In genomic region chr3:56988874-56989433, GRCh38 we compare ENCODE assay signal across 8 cellular contexts.
DNase-seq lines count a peak whose midpoint lies in the region; ATAC-seq and TF ChIP-seq lines count a peak whose summit lies in the region.

No MANE protein-coding gene starts in this region.

- no peaks in the 10 kb centered on the region for H4K20me1 ChIP-seq in SU-DHL-6 (ENCODE audit: low read depth, low read length)

- intact Hi-C loops in cardiac septum (cut with DNase I) = loop anchor here (1.0 to 5.0 kb wide), 4 partner anchors 62 to 287 kb away; partner anchors contain the start of gene ARHGEF3
- intact Hi-C loops in prostate gland (cut with DNase I) = loop anchor here (1.0 to 5.0 kb wide), 3 partner anchors 57 to 287 kb away; partner anchors contain the start of gene ARHGEF3
- intact Hi-C loops in aorta (cut with DNase I) = loop anchor here (1.0 to 5.0 kb wide), 3 partner anchors 187 to 287 kb away; partner anchors contain the start of gene ARHGEF3 (in 2 of the 2)

- H3F3A ChIP-seq in SU-DHL-6 (ENCODE audit: insufficient read depth) = no peaks in the 10 kb centered on the region

- POLR2A ChIA-PET in GM10248 (lab: Yijun Ruan, JAX) = interaction anchor here (0.7 kb wide), 1 partner anchor 294 kb away, joined by 3 read pairs; no protein-coding TSS in a partner anchor

- H3K27me3 Mint-ChIP-seq in activated naive CD8-positive, alpha-beta T cell treated with anti-CD3 and anti-CD28 coated beads for 36 hours = peaks cover 3% of the 10 kb centered on the region

- no peak overlapping the region for H2AFZ ChIP-seq in SU-DHL-6 (ENCODE audit: low read depth, low read length, severe bottlenecking)

- H3K36me3 Mint-ChIP-seq in activated naive CD8-positive, alpha-beta T cell treated with anti-CD3 and anti-CD28 coated beads for 36 hours = no peaks in the 10 kb centered on the region

- no peaks in the 10 kb centered on the region for H3K9me3 ChIP-seq in SU-DHL-6 (ENCODE audit: insufficient read depth, low read length)
- no peaks in the 10 kb centered on the region for H3K9me3 ChIP-seq in prostate gland
- no peaks in the 10 kb centered on the region for H3K9me3 ChIP-seq in aorta (ENCODE audit: control insufficient read depth, low read length)

- H3K9me2 ChIP-seq in SU-DHL-6 (replicated peaks; ENCODE audit: insufficient read depth, low read length) = no peaks in the 10 kb centered on the region

- peak; percentile 88 for ATAC-seq in aorta (ENCODE audit: low FRiP score)
- ATAC-seq in HG03432 (IDR thresholded peaks at IDR 0.05; ENCODE audit: unreplicated experiment) = no peak

- WGBS in prostate gland = 9% methylated on average over 11 of the region's 11 CpGs
- 10 to 12% methylated on average over 11 of the region's 11 CpGs for WGBS in aorta, 2 donors

- H3K27ac ChIP-seq in SU-DHL-6 (ENCODE audit: low read depth, low read length) (no peak overlapping the region), prostate gland (peak overlapping the region; percentile 2 to 41), aorta (ENCODE audit: low read depth in 1 of 2, low read length in 2 of 2) (no peak overlapping the region)

- H3K79me2 ChIP-seq in SU-DHL-6 (ENCODE audit: insufficient read depth, low read length) = no peaks in the 10 kb centered on the region

- TF ChIP-seq POLR2A in prostate gland (IDR thresholded peaks at IDR 0.05) = no peak

- no peaks in the 10 kb centered on the region for H3K36me3 ChIP-seq in SU-DHL-6 (ENCODE audit: low read length)
- H3K36me3 ChIP-seq in prostate gland = no peaks in the 10 kb centered on the region
- H3K36me3 ChIP-seq in aorta (ENCODE audit: control insufficient read depth in 1 of 2, insufficient read depth in 2 of 2, low read length in 1 of 2) = no peaks in the 10 kb centered on the region

- peak overlapping the region; percentile 3 for H3K4me3 Mint-ChIP-seq in activated naive CD8-positive, alpha-beta T cell treated with anti-CD3 and anti-CD28 coated beads for 36 hours

- no peak overlapping the region for H3K9ac ChIP-seq in SU-DHL-6 (ENCODE audit: low read length)

- no peak overlapping the region for H3K27ac Mint-ChIP-seq in activated naive CD8-positive, alpha-beta T cell treated with anti-CD3 and anti-CD28 coated beads for 36 hours

- no peaks in the 10 kb centered on the region for H3K9me3 Mint-ChIP-seq in activated naive CD8-positive, alpha-beta T cell treated with anti-CD3 and anti-CD28 coated beads for 36 hours

- TF ChIP-seq CTCF in GM10248 (IDR thresholded peaks at IDR 0.05; ENCODE audit: control extremely low read depth, extremely low read depth, low read depth, missing control alignments) (peak; percentile 62), SU-DHL-6 (IDR thresholded peaks at IDR 0.05; ENCODE audit: insufficient read depth, low read length, poor library complexity, severe bottlenecking) (peak; percentile 64), prostate gland (IDR thresholded peaks at IDR 0.05) (peak; percentile 62 to 91 (median 86))

- H3K4me3 ChIP-seq in SU-DHL-6 (ENCODE audit: insufficient read depth, low read length, poor library complexity, severe bottlenecking) (no peak overlapping the region), prostate gland (no peak overlapping the region), aorta (ENCODE audit: low read length in 2 of 2) (no peak overlapping the region)

- no peak overlapping the region for H3K4me2 ChIP-seq in SU-DHL-6 (ENCODE audit: low read depth, low read length, poor library complexity, severe bottlenecking)

- H3K27me3 ChIP-seq in SU-DHL-6 (ENCODE audit: low read length) (no peaks in the 10 kb centered on the region), prostate gland (replicated peaks; ENCODE audit: insufficient read depth) (no peaks in the 10 kb centered on the region), aorta (ENCODE audit: control insufficient read depth in 1 of 2, insufficient read depth in 2 of 2, low read length in 1 of 2) (no peaks in the 10 kb centered on the region)

- DNase-seq in GM10248 (ENCODE audit: extremely low spot score) (peak; percentile 66), NCI-H1092 (lab: John Stamatoyannopoulos, UW) (peak; percentile 51), cardiac septum (ENCODE audit: low spot score) (peak; percentile 85), prostate gland (ENCODE audit: low spot score) (peak; percentile 83), aorta (peak; percentile 85 to 89)
- peak; percentile 56 for DNase-seq in activated naive CD8-positive, alpha-beta T cell treated with anti-CD3 and anti-CD28 coated beads for 36 hours

- H3K4me1 ChIP-seq in prostate gland (replicated peaks) (peaks cover 8% of the 10 kb centered on the region), aorta (ENCODE audit: control insufficient read depth in 1 of 2, insufficient read depth in 2 of 2, low read length in 2 of 2) (no peaks in the 10 kb centered on the region)

- peaks cover 29% of the 10 kb centered on the region for H3K4me1 Mint-ChIP-seq in activated naive CD8-positive, alpha-beta T cell treated with anti-CD3 and anti-CD28 coated beads for 36 hours

- CTCF ChIA-PET in GM10248 (lab: Yijun Ruan, JAX) = interaction anchor here (0.7 to 7.2 kb wide), 59 partner anchors 8 to 432 kb away, joined by 3 to 141 read pairs (median 6); partner anchors contain the start of genes ARHGEF3 and CCDC66

Comparison
In these comparisons a context has a peak if more than half of its experiments do, and no peak if none do; other contexts are left out.
1. H3K27ac ChIP-seq: peak in prostate gland (2 of 2); none in SU-DHL-6 (single experiment) and aorta (0 of 2).
2. Peak in every context shown above with its lines, with median percentiles within 50 percentile points of each other: DNase-seq and CTCF ChIP-seq.